ENCODE assay signal across 15 cellular contexts in genomic region chr18:2303517-2304238, GRCh38.
A peak's percentile ranks its signal among the peaks of the same experiment; 100 is the strongest.
DNase-seq lines count a peak whose midpoint lies in the region; ATAC-seq and TF ChIP-seq lines count a peak whose summit lies in the region.
"Had no signal": no experiment of that assay in that cellular context is flagged by ENCODE, and none has a peak within 500 bp of the region (broad histone marks: within the 10 kb centered on the region; RNA-seq: fewer than 3 reads in every experiment).

No MANE protein-coding gene starts in this region.

- ATAC-seq in left lung (peak; percentile 83), HG02973 (IDR thresholded peaks at IDR 0.05; ENCODE audit: unreplicated experiment) (no peak)
- no peak for ATAC-seq in stimulated activated effector memory CD8-positive, alpha-beta T cell treated with anti-CD3 and anti-CD28 coated beads, Interleukin-12 subunit alpha, Interleukin-12 subunit beta, amount 100 ng/mL, for 72 hours
- no peak for ATAC-seq in activated naive CD4-positive, alpha-beta T cell treated with anti-CD3 and anti-CD28 coated beads, Interleukin-2, amount 50 U/mL, for 72 hours
- ATAC-seq: natural killer cell; stimulated activated naive CD8-positive, alpha-beta T cell treated with anti-CD3 and anti-CD28 coated beads, Interleukin-15, amount 100 ng/mL, for 72 hours had no signal

- no peaks in the 10 kb centered on the region for H3K9me3 Mint-ChIP-seq in stimulated activated effector memory CD8-positive, alpha-beta T cell treated with anti-CD3 and anti-CD28 coated beads, Interleukin-12 subunit alpha, Interleukin-12 subunit beta, amount 100 ng/mL, for 72 hours
- H3K9me3 Mint-ChIP-seq in T-helper 2 cell treated with Interferon-gamma antibody and Interleukin-4, amounts not matched to agents 5 μg/mL and 100 μg/mL, for 36 hours = no peaks in the 10 kb centered on the region
- H3K9me3 Mint-ChIP-seq in activated naive CD4-positive, alpha-beta T cell treated with anti-CD3 and anti-CD28 coated beads, Interleukin-2, amount 50 U/mL, for 72 hours = no peaks in the 10 kb centered on the region
- H3K9me3 Mint-ChIP-seq: natural killer cell; stimulated activated naive CD8-positive, alpha-beta T cell treated with anti-CD3 and anti-CD28 coated beads, Interleukin-15, amount 100 ng/mL, for 72 hours had no signal

- no peak overlapping the region for H3K27ac ChIP-seq in brain microvascular endothelial cell
- peak overlapping the region in 1 of 2 donors; percentile 23 for H3K27ac ChIP-seq in left lung
- H3K27ac ChIP-seq: right lobe of liver had no signal

- no peak overlapping the region for H3K4me3 Mint-ChIP-seq in stimulated activated effector memory CD8-positive, alpha-beta T cell treated with anti-CD3 and anti-CD28 coated beads, Interleukin-12 subunit alpha, Interleukin-12 subunit beta, amount 100 ng/mL, for 72 hours
- no peak overlapping the region for H3K4me3 Mint-ChIP-seq in T-helper 2 cell treated with Interferon-gamma antibody and Interleukin-4, amounts not matched to agents 5 μg/mL and 100 μg/mL, for 36 hours
- H3K4me3 Mint-ChIP-seq: natural killer cell; stimulated activated naive CD8-positive, alpha-beta T cell treated with anti-CD3 and anti-CD28 coated beads, Interleukin-15, amount 100 ng/mL, for 72 hours had no signal

- peak; percentile 24 for DNase-seq in DMS 273 (lab: John Stamatoyannopoulos, UW; ENCODE audit: unreplicated experiment)
- peak; percentile 52 for DNase-seq in LHCN-M2 (ENCODE audit: low read depth)
- peak; percentile 26 for DNase-seq in brain microvascular endothelial cell
- DNase-seq in left lung = no peak
- no peak for DNase-seq in stimulated activated effector memory CD8-positive, alpha-beta T cell treated with anti-CD3 and anti-CD28 coated beads, Interleukin-12 subunit alpha, Interleukin-12 subunit beta, amount 100 ng/mL, for 72 hours (ENCODE audit: low spot score in 2 of 2)
- no peak for DNase-seq in T-helper 2 cell treated with Interferon-gamma antibody and Interleukin-4, amounts not matched to agents 5 μg/mL and 100 μg/mL, for 36 hours (ENCODE audit: low spot score)
- no peak for DNase-seq in activated naive CD4-positive, alpha-beta T cell treated with anti-CD3 and anti-CD28 coated beads, Interleukin-2, amount 50 U/mL, for 72 hours (ENCODE audit: low spot score in 2 of 2)
- DNase-seq: activated naive CD4-positive, alpha-beta T cell; foreskin melanocyte; natural killer cell; NCI-H345; right lobe of liver; stimulated activated naive CD8-positive, alpha-beta T cell treated with anti-CD3 and anti-CD28 coated beads, Interleukin-15, amount 100 ng/mL, for 72 hours had no signal

- intact Hi-C loops in left lung (cut with DNase I) = no loop called here

- no peak overlapping the region for H3K27ac Mint-ChIP-seq in stimulated activated effector memory CD8-positive, alpha-beta T cell treated with anti-CD3 and anti-CD28 coated beads, Interleukin-12 subunit alpha, Interleukin-12 subunit beta, amount 100 ng/mL, for 72 hours
- no peak overlapping the region for H3K27ac Mint-ChIP-seq in T-helper 2 cell treated with Interferon-gamma antibody and Interleukin-4, amounts not matched to agents 5 μg/mL and 100 μg/mL, for 36 hours
- H3K27ac Mint-ChIP-seq in activated naive CD4-positive, alpha-beta T cell treated with anti-CD3 and anti-CD28 coated beads, Interleukin-2, amount 50 U/mL, for 72 hours = no peak overlapping the region
- H3K27ac Mint-ChIP-seq: natural killer cell; stimulated activated naive CD8-positive, alpha-beta T cell treated with anti-CD3 and anti-CD28 coated beads, Interleukin-15, amount 100 ng/mL, for 72 hours had no signal

- in situ Hi-C loops in brain microvascular endothelial cell (cut with HindIII; ENCODE audit: low pct_ligation_motif_present, low sequenced_read_pairs) = no loop called here

- H3K4me1 ChIP-seq in left lung = peaks cover 10 to 12% of the 10 kb centered on the region in 2 donors
- H3K4me1 ChIP-seq: right lobe of liver had no signal

- H3K4me3 ChIP-seq in brain microvascular endothelial cell (ENCODE audit: low read depth, low read length) (no peak overlapping the region), left lung (no peak overlapping the region)
- H3K4me3 ChIP-seq: right lobe of liver had no signal

- no peaks in the 10 kb centered on the region for H3K9me3 ChIP-seq in left lung
- H3K9me3 ChIP-seq: right lobe of liver had no signal

- TF ChIP-seq CTCF in brain microvascular endothelial cell (IDR thresholded peaks at IDR 0.05; ENCODE audit: low read depth, low read length, missing control alignments) (no peak), left lung (IDR thresholded peaks at IDR 0.05) (no peak)

- peaks cover 13% of the 10 kb centered on the region for H3K27me3 Mint-ChIP-seq in T-helper 2 cell treated with Interferon-gamma antibody and Interleukin-4, amounts not matched to agents 5 μg/mL and 100 μg/mL, for 36 hours (ENCODE audit: low read depth)

- no peaks in the 10 kb centered on the region for H3K36me3 Mint-ChIP-seq in stimulated activated effector memory CD8-positive, alpha-beta T cell treated with anti-CD3 and anti-CD28 coated beads, Interleukin-12 subunit alpha, Interleukin-12 subunit beta, amount 100 ng/mL, for 72 hours
- H3K36me3 Mint-ChIP-seq in T-helper 2 cell treated with Interferon-gamma antibody and Interleukin-4, amounts not matched to agents 5 μg/mL and 100 μg/mL, for 36 hours (ENCODE audit: low read depth) = no peaks in the 10 kb centered on the region
- no peaks in the 10 kb centered on the region for H3K36me3 Mint-ChIP-seq in activated naive CD4-positive, alpha-beta T cell treated with anti-CD3 and anti-CD28 coated beads, Interleukin-2, amount 50 U/mL, for 72 hours
- H3K36me3 Mint-ChIP-seq: CD14-positive monocyte, natural killer cell had no signal

- no peaks in the 10 kb centered on the region for H3K4me1 Mint-ChIP-seq in stimulated activated effector memory CD8-positive, alpha-beta T cell treated with anti-CD3 and anti-CD28 coated beads, Interleukin-12 subunit alpha, Interleukin-12 subunit beta, amount 100 ng/mL, for 72 hours
- H3K4me1 Mint-ChIP-seq in T-helper 2 cell treated with Interferon-gamma antibody and Interleukin-4, amounts not matched to agents 5 μg/mL and 100 μg/mL, for 36 hours (ENCODE audit: low read depth) = no peaks in the 10 kb centered on the region
- H3K4me1 Mint-ChIP-seq: CD14-positive monocyte; natural killer cell; stimulated activated naive CD8-positive, alpha-beta T cell treated with anti-CD3 and anti-CD28 coated beads, Interleukin-15, amount 100 ng/mL, for 72 hours had no signal

- H3K36me3 ChIP-seq in brain microvascular endothelial cell (replicated peaks) = no peaks in the 10 kb centered on the region
- H3K36me3 ChIP-seq in left lung = no peaks in the 10 kb centered on the region
- H3K36me3 ChIP-seq: right lobe of liver had no signal

- H3K27me3 ChIP-seq in brain microvascular endothelial cell (replicated peaks) = no peaks in the 10 kb centered on the region
- no peaks in the 10 kb centered on the region for H3K27me3 ChIP-seq in left lung
- H3K27me3 ChIP-seq: right lobe of liver had no signal

Comparison
In these comparisons a context has a peak if more than half of its experiments do, and no peak if none do; other contexts are left out.
1. DNase-seq: peak in DMS 273 (single experiment), LHCN-M2 (single experiment) and brain microvascular endothelial cell (single experiment); none in left lung (0 of 2), stimulated activated effector memory CD8-positive, alpha-beta T cell treated with anti-CD3 and anti-CD28 coated beads, Interleukin-12 subunit alpha, Interleukin-12 subunit beta, amount 100 ng/mL, for 72 hours (0 of 2), T-helper 2 cell treated with Interferon-gamma antibody and Interleukin-4, amounts not matched to agents 5 μg/mL and 100 μg/mL, for 36 hours (single experiment) and activated naive CD4-positive, alpha-beta T cell treated with anti-CD3 and anti-CD28 coated beads, Interleukin-2, amount 50 U/mL, for 72 hours (0 of 2).